In genomic region chr3:130835483-130835882, GRCh38 we compare ENCODE assay signal across 25 cellular contexts. TPM values are rescaled to one million over a fixed set of nuclear protein-coding genes. Genes with fewer than 3 reads are reported as not detected.
DNase-seq lines count a peak whose midpoint lies in the region; ATAC-seq, FAIRE-seq and TF ChIP-seq lines count a peak whose summit lies in the region.
"Had no signal": no experiment of that assay in that cellular context is flagged by ENCODE, and none has a peak within 500 bp of the region (broad histone marks: within the 10 kb centered on the region; RNA-seq: fewer than 3 reads in every experiment).

No MANE protein-coding gene starts in this region.

- DNase-seq in Daoy (ENCODE audit: low read depth) (peak; percentile 21), NCI-H226 (peak; percentile 97), fibroblast of gingiva (ENCODE audit: low read depth) (peak; percentile 7), mucosa of gallbladder (ENCODE audit: low spot score) (peak; percentile 20), small intestine (no peak), osteocyte (ENCODE audit: extremely low spot score, unreplicated experiment) (no peak)
- no peak for DNase-seq in stimulated activated CD4-positive, alpha-beta T cell treated with anti-CD3 and anti-CD28 coated beads, Interleukin-1b, Interleukin-23, amount 100 ng/mL, for 48 hours
- DNase-seq: activated CD8-positive, alpha-beta T cell treated with anti-CD3 and anti-CD28 coated beads for 36 hours; activated gamma-delta T cell treated with Interleukin-2 at 50 U/mL for 16 hours; activated T-cell treated with anti-CD3 and anti-CD28 coated beads for 4 hours; amygdala; hippocampal formation; IMR-90; lower lobe of right lung; NCI-H69; retina; stimulated activated CD4-positive, alpha-beta T cell treated with anti-CD3 and anti-CD28 coated beads, Interleukin-15, amount 100 ng/mL, for 24 hours; stimulated activated CD8-positive, alpha-beta memory T cell treated with anti-CD3 and anti-CD28 coated beads, Interleukin-4, amount 100 ng/mL, for 48 hours had no signal

- H3K9me3 Mint-ChIP-seq in osteocyte (ENCODE audit: unreplicated experiment): no peaks in the 10 kb centered on the region
- H3K9me3 Mint-ChIP-seq: activated CD8-positive, alpha-beta T cell treated with anti-CD3 and anti-CD28 coated beads for 36 hours had no signal

- H3K27me3 Mint-ChIP-seq in osteocyte (ENCODE audit: unreplicated experiment): peaks cover 23% of the 10 kb centered on the region

- no peaks in the 10 kb centered on the region for H3K4me1 ChIP-seq in small intestine (ENCODE audit: control insufficient read depth in 2 of 2, insufficient read depth in 1 of 2, low read depth in 1 of 2, low read length in 1 of 2)

- H3K4me1 Mint-ChIP-seq in osteocyte (ENCODE audit: unreplicated experiment): no peaks in the 10 kb centered on the region

- no peak overlapping the region for H3K27ac Mint-ChIP-seq in osteocyte (ENCODE audit: unreplicated experiment)
- H3K27ac Mint-ChIP-seq: activated CD8-positive, alpha-beta T cell treated with anti-CD3 and anti-CD28 coated beads for 36 hours had no signal

- no peaks in the 10 kb centered on the region for H3K36me3 ChIP-seq in small intestine (ENCODE audit: control insufficient read depth in 2 of 2, insufficient read depth in 2 of 2, low read length in 2 of 2)
- H3K36me3 ChIP-seq: cardiac muscle cell, lower lobe of right lung had no signal

- H3K4me3 ChIP-seq in small intestine (ENCODE audit: low read depth in 1 of 2, low read length in 2 of 2): no peak overlapping the region
- H3K4me3 ChIP-seq: cardiac muscle cell, lower lobe of right lung had no signal

- H3K4me3 Mint-ChIP-seq in osteocyte (ENCODE audit: unreplicated experiment): no peak overlapping the region
- H3K4me3 Mint-ChIP-seq: activated CD8-positive, alpha-beta T cell treated with anti-CD3 and anti-CD28 coated beads for 36 hours had no signal

- no peak overlapping the region for H3K27ac ChIP-seq in small intestine (ENCODE audit: low read depth in 1 of 2, low read length in 1 of 2)
- H3K27ac ChIP-seq: C4-2B, cardiac muscle cell, lower lobe of right lung, RWPE1 had no signal

- WGBS in small intestine, 3 donors: 89 to 97% (median 97%) methylated on average over 4 of the region's 4 CpGs

- H3K27me3 ChIP-seq in small intestine (ENCODE audit: control insufficient read depth in 2 of 2, insufficient read depth in 2 of 2, low read length in 2 of 2): no peaks in the 10 kb centered on the region
- H3K27me3 ChIP-seq: cardiac muscle cell had no signal

- FAIRE-seq in small intestine (lab: Jason Lieb, UNC): no peak
- FAIRE-seq: endometrium, islet of Langerhans had no signal

- no peak for ATAC-seq in GM18909 (IDR thresholded peaks at IDR 0.05; ENCODE audit: poor library complexity, unreplicated experiment)
- ATAC-seq: activated CD4-positive, CD25-positive, alpha-beta regulatory T cell treated with anti-CD3 and anti-CD28 coated beads, Interleukin-2, amount 50 U/mL, for 24 hours; activated CD8-positive, alpha-beta T cell treated with anti-CD3 and anti-CD28 coated beads for 36 hours; lower lobe of right lung had no signal

- no peaks in the 10 kb centered on the region for H3K9me3 ChIP-seq in small intestine (ENCODE audit: control insufficient read depth, low read depth)
- H3K9me3 ChIP-seq: lower lobe of right lung had no signal

- no peaks in the 10 kb centered on the region for H3K36me3 Mint-ChIP-seq in osteocyte (ENCODE audit: unreplicated experiment)

- TF ChIP-seq CTCF in osteocyte (IDR thresholded peaks at IDR 0.05): no peak

RNA-seq across cellular contexts. Expression of gene ATP2C1, which starts 58.4 kb away (rescaled TPM):
- total RNA-seq in Daoy (2014; rRNA removed; shearing (Covaris generic)): 84.3 and 95.2 TPM in 2 replicates
- total RNA-seq in mucosa of gallbladder (78.9 TPM), osteocyte (68.3 and 69.2 TPM in 2 replicates)
- 10 to 100 TPM in 2 of 3 donors, 1 to 10 TPM in 1; 6.2 to 48.1 (median 14.8) TPM for polyA plus RNA-seq in small intestine

Comparison
In these comparisons a context has a peak if more than half of its experiments do, and no peak if none do; other contexts are left out.
1. DNase-seq: peak in Daoy (single experiment), NCI-H226 (single experiment), fibroblast of gingiva (single experiment) and mucosa of gallbladder (single experiment); none in stimulated activated CD4-positive, alpha-beta T cell treated with anti-CD3 and anti-CD28 coated beads, Interleukin-1b, Interleukin-23, amount 100 ng/mL, for 48 hours (single experiment), small intestine (single experiment) and osteocyte (single experiment).